ENCODE assay signal across 27 cellular contexts in the genomic region with DNA sequence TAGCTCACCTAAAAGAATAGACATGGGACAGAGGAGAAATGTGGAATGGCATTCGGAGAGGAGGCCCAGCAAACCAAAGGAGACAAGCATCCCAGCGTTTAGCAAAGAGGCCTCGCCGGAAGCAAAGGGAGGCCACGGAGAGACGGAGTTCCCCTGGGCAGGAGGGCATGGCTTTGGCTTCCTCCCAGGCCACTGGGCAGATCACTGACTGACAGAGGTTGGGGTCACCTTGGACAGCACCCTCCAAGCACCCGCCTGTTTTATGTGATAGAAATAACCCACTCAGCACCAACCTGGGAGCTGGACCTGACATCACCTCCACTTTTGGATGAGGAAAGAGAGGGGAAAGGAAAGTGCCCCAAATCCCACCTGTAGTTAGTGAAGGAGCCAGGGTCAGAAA.
"Had no signal": no experiment of that assay in that cellular context is flagged by ENCODE, and none has a peak within 500 bp of the region (broad histone marks: within the 10 kb centered on the region; RNA-seq: fewer than 3 reads in every experiment).

No MANE protein-coding gene starts in this region.

- H3K36me3 Mint-ChIP-seq: activated naive CD4-positive, alpha-beta T cell treated with anti-CD3 and anti-CD28 coated beads, Interleukin-2, amount 50 U/mL, for 24 hours had no signal

- H3K9me3 Mint-ChIP-seq: activated naive CD4-positive, alpha-beta T cell treated with anti-CD3 and anti-CD28 coated beads, Interleukin-2, amount 50 U/mL, for 24 hours had no signal

- H3K27ac Mint-ChIP-seq: activated CD4-positive, alpha-beta memory T cell treated with anti-CD3 and anti-CD28 coated beads for 36 hours; activated CD4-positive, alpha-beta T cell treated with anti-CD3 and anti-CD28 coated beads, Interleukin-2, amount 10 ng/mL, durations not matched to agents 7 days and 5 days; activated naive CD4-positive, alpha-beta T cell treated with anti-CD3 and anti-CD28 coated beads, Interleukin-2, amount 50 U/mL, for 24 hours; activated T-cell treated with anti-CD3 and anti-CD28 coated beads, Interleukin-2, amount 50 U/mL, for 24 hours; activated T-helper 1 cell treated with anti-CD3 and anti-CD28 coated beads, Interleukin-12 subunit alpha, Interleukin-12 subunit beta, Interleukin-2, Interleukin-4 antibody, amounts not matched to agents 30 ng/mL and 10 ng/mL and 1 ng/mL, durations not matched to agents 14 hours and 24 hours and 36 hours had no signal

- H3K36me3 ChIP-seq: ascending aorta, MG63, SJCRH30 had no signal

- H3K4me1 Mint-ChIP-seq: activated CD4-positive, alpha-beta T cell treated with anti-CD3 and anti-CD28 coated beads, Interleukin-2, amount 10 ng/mL, durations not matched to agents 7 days and 5 days; activated naive CD4-positive, alpha-beta T cell treated with anti-CD3 and anti-CD28 coated beads, Interleukin-2, amount 50 U/mL, for 24 hours had no signal

- H3K4me3 Mint-ChIP-seq: activated CD4-positive, alpha-beta memory T cell treated with anti-CD3 and anti-CD28 coated beads for 36 hours; activated CD4-positive, alpha-beta T cell treated with anti-CD3 and anti-CD28 coated beads, Interleukin-2, amount 10 ng/mL, durations not matched to agents 7 days and 5 days; activated naive CD4-positive, alpha-beta T cell treated with anti-CD3 and anti-CD28 coated beads, Interleukin-2, amount 50 U/mL, for 24 hours; activated T-cell treated with anti-CD3 and anti-CD28 coated beads, Interleukin-2, amount 50 U/mL, for 24 hours; activated T-helper 1 cell treated with anti-CD3 and anti-CD28 coated beads, Interleukin-12 subunit alpha, Interleukin-12 subunit beta, Interleukin-2, Interleukin-4 antibody, amounts not matched to agents 30 ng/mL and 10 ng/mL and 1 ng/mL, durations not matched to agents 14 hours and 24 hours and 36 hours had no signal

- H3K27ac ChIP-seq: ascending aorta, body of pancreas, SJCRH30, VCaP had no signal

- H3K27me3 ChIP-seq: ascending aorta, MG63 had no signal

- H3K9me3 ChIP-seq: body of pancreas had no signal

- ATAC-seq: body of pancreas, Panc1, Right ventricle myocardium inferior had no signal

- DNase-seq: activated CD4-positive, alpha-beta T cell treated with anti-CD3 and anti-CD28 coated beads, Interleukin-2, amount 10 ng/mL, durations not matched to agents 7 days and 5 days; activated CD4-positive, CD25-positive, alpha-beta regulatory T cell; activated effector memory CD4-positive, alpha-beta T cell treated with Interleukin-2 at 50 U/mL for 16 hours; activated naive CD4-positive, alpha-beta T cell; activated T-cell treated with anti-CD3 and anti-CD28 coated beads, Interleukin-2, amount 50 U/mL, for 24 hours; amniotic stem cell; body of pancreas; MG63; NCI-H1092 treated with DMSO at 0.1 percent for 48 hours; NCI-H1417 treated with DMSO at 0.1 percent for 48 hours; NCI-H1694; NCI-H2029; NCI-H510A treated with DMSO at 0.1 percent for 48 hours; NCI-H69; NK-92 treated with Interleukin-12 subunit alpha and Interleukin-12 subunit beta, amount 100 ng/mL, for 24 hours; OCI-M1; RPMI8226; SJCRH30; SK-N-SH; T-helper 1 cell had no signal

- H3K4me1 ChIP-seq: ascending aorta, body of pancreas, SJCRH30 had no signal

- H3K9ac ChIP-seq: SK-N-SH had no signal

- H3K27me3 Mint-ChIP-seq: activated CD4-positive, alpha-beta T cell treated with anti-CD3 and anti-CD28 coated beads, Interleukin-2, amount 10 ng/mL, durations not matched to agents 7 days and 5 days had no signal

- H3K4me3 ChIP-seq: ascending aorta, body of pancreas, MG63, SJCRH30 had no signal
